Comparison of ENCODE assay signal across 19 cellular contexts in the genomic region with DNA sequence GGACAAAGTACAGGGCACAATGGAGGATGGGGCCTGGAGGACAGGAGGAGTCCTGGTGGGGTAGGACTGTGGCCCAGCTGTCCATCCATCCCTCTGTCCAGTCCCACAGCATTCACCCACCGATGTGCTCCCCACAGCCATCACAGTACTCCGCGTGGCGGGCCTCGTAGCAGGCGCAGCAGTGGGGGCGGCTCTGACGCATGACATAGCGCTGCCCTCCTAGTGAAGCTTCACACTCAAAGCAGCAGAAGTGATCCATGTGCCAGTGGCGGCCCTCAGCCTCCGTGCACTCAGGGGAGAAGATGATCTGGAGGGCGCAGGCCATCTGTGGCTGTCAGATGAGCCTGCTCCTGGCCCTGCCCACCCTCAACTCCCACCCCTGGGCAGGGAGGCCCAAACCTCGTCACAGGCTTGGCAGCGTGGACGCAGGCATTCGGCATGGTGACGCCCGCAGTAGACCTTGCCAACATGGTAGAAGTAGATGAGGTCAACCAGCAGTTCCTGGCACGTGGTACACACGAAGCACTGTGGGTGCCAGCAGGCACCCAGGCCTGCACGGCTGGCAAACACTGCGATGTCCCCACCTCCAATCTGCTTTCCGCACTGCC. TPM values are rescaled to one million over a fixed set of nuclear protein-coding genes. Genes with fewer than 3 reads are reported as not detected.
DNase-seq lines count a peak whose midpoint lies in the region; ATAC-seq and TF ChIP-seq lines count a peak whose summit lies in the region.
"Had no signal": no experiment of that assay in that cellular context is flagged by ENCODE, and none has a peak within 500 bp of the region (broad histone marks: within the 10 kb centered on the region; RNA-seq: fewer than 3 reads in every experiment).

No MANE protein-coding gene starts in this region.

- H2AK5ac ChIP-seq in IMR-90 (ENCODE audit: low read depth, low read length): no peak overlapping the region

- H2BK15ac ChIP-seq in IMR-90 (ENCODE audit: low read depth, low read length): no peak overlapping the region

- H4K20me1 ChIP-seq in IMR-90 (ENCODE audit: insufficient read depth, low read length) (no peaks in the 10 kb centered on the region; the same call in 1 of the 2 replicates), MM.1S (ENCODE audit: insufficient read depth, low read length) (no peaks in the 10 kb centered on the region)

- no peak overlapping the region for H4K5ac ChIP-seq in IMR-90 (ENCODE audit: low read depth, low read length)

- H3K9me3 ChIP-seq in IMR-90 (ENCODE audit: control insufficient read depth, insufficient read depth, low read length) (no peaks in the 10 kb centered on the region; the same call in 1 of the 2 replicates), MM.1S (replicated peaks; ENCODE audit: insufficient read depth, low read length) (no peaks in the 10 kb centered on the region), thyroid gland (no peaks in the 10 kb centered on the region), spleen (no peaks in the 10 kb centered on the region)
- H3K9me3 ChIP-seq: left lung, prostate gland had no signal

- no TSS peak for BruUV-seq in IMR-90 (replicated peaks; lab: Mats Ljungman, UMichigan)

- no peak overlapping the region for H4K8ac ChIP-seq in IMR-90 (ENCODE audit: low read depth in 2 of 2, low read length in 2 of 2)

- no peak overlapping the region for H2BK5ac ChIP-seq in IMR-90 (ENCODE audit: low read depth, low read length, poor library complexity, severe bottlenecking)

- H3K36me3 ChIP-seq in IMR-90 (ENCODE audit: control insufficient read depth, insufficient read depth, low read length): peaks cover 25% of the 10 kb centered on the region
- no peaks in the 10 kb centered on the region for H3K36me3 ChIP-seq in MM.1S (replicated peaks; ENCODE audit: insufficient read depth, low read length)
- H3K36me3 ChIP-seq in thyroid gland: peaks cover 0 to under 1% of the 10 kb centered on the region in 2 donors
- peaks cover 0 to 92% (median 17%) of the 10 kb centered on the region in 6 donors for H3K36me3 ChIP-seq in spleen
- H3K36me3 ChIP-seq: prostate gland had no signal

- 0 out of 2 replicates have a peak, but pooled peaks cover 5% of the 10 kb centered on the region for H3K9me1 ChIP-seq in IMR-90 (ENCODE audit: insufficient read depth, low read length)

- H3K79me2 ChIP-seq in MM.1S (ENCODE audit: low read length): peaks cover 14% of the 10 kb centered on the region

- H3K27ac ChIP-seq in IMR-90 (ENCODE audit: insufficient read depth, low read length) (no peak overlapping the region), epithelial cell of prostate (peak overlapping the region; percentile 83), MM.1S (ENCODE audit: low read length) (no peak overlapping the region), thyroid gland (no peak overlapping the region), spleen (peak overlapping the region in 3 of 8 donors; percentile 74 to 85 (median 81))

- POLR2A ChIA-PET in IMR-90 (lab: Charles Lee; ENCODE audit: unreplicated experiment): no interaction called here

- H4K91ac ChIP-seq in IMR-90 (ENCODE audit: insufficient read depth, low read depth, low read length): no peak overlapping the region

- H3K36me3 Mint-ChIP-seq in activated naive CD4-positive, alpha-beta T cell treated with anti-CD3 and anti-CD28 coated beads, Interleukin-2, amount 50 U/mL, for 72 hours: peaks cover 6 to 21% of the 10 kb centered on the region in 2 donors
- H3K36me3 Mint-ChIP-seq in activated naive CD4-positive, alpha-beta T cell treated with anti-CD3 and anti-CD28 coated beads for 36 hours (ENCODE audit: low read depth): peaks cover 33% of the 10 kb centered on the region
- H3K36me3 Mint-ChIP-seq in stimulated activated memory B cell treated with anti-CD40 and anti-IgM and Interleukin-4, amounts not matched to agents 10 μg/mL and 1 μg/mL and 100 μg/mL, for 72 hours: peaks cover 58% of the 10 kb centered on the region

- H3K27me3 ChIP-seq in IMR-90 (ENCODE audit: control insufficient read depth, insufficient read depth, low read length) (no peaks in the 10 kb centered on the region), MM.1S (replicated peaks; ENCODE audit: insufficient read depth, low read length) (no peaks in the 10 kb centered on the region), thyroid gland (no peaks in the 10 kb centered on the region), spleen (replicated peaks in 1 of 7) (no peaks in the 10 kb centered on the region)
- H3K27me3 ChIP-seq: left lung had no signal

- H3K27me3 Mint-ChIP-seq in activated naive CD4-positive, alpha-beta T cell treated with anti-CD3 and anti-CD28 coated beads for 36 hours (ENCODE audit: low read depth): no peaks in the 10 kb centered on the region
- no peaks in the 10 kb centered on the region for H3K27me3 Mint-ChIP-seq in stimulated activated memory B cell treated with anti-CD40 and anti-IgM and Interleukin-4, amounts not matched to agents 10 μg/mL and 1 μg/mL and 100 μg/mL, for 72 hours
- H3K27me3 Mint-ChIP-seq: activated naive CD4-positive, alpha-beta T cell treated with anti-CD3 and anti-CD28 coated beads, Interleukin-2, amount 50 U/mL, for 24 hours; stimulated activated naive CD8-positive, alpha-beta T cell treated with anti-CD3 and anti-CD28 coated beads, Interleukin-15, Interleukin-2, amounts not matched to agents 100 ng/mL and 50 ng/mL, for 24 hours had no signal

- H3K27ac Mint-ChIP-seq in activated naive CD4-positive, alpha-beta T cell treated with anti-CD3 and anti-CD28 coated beads, Interleukin-2, amount 50 U/mL, for 72 hours: peak overlapping the region; percentile 68
- H3K27ac Mint-ChIP-seq in activated naive CD4-positive, alpha-beta T cell treated with anti-CD3 and anti-CD28 coated beads for 36 hours: no peak overlapping the region
- H3K27ac Mint-ChIP-seq in stimulated activated memory B cell treated with anti-CD40 and anti-IgM and Interleukin-4, amounts not matched to agents 10 μg/mL and 1 μg/mL and 100 μg/mL, for 72 hours: peak overlapping the region; percentile 57
- H3K27ac Mint-ChIP-seq: activated naive CD4-positive, alpha-beta T cell treated with anti-CD3 and anti-CD28 coated beads, Interleukin-2, amount 50 U/mL, for 24 hours; activated T-helper 1 cell treated with anti-CD3 and anti-CD28 coated beads, Interleukin-12 subunit alpha, Interleukin-12 subunit beta, Interleukin-2, Interleukin-4 antibody, amounts not matched to agents 30 ng/mL and 10 ng/mL and 1 ng/mL, durations not matched to agents 14 hours and 24 hours and 36 hours had no signal

- H3K9ac ChIP-seq in IMR-90 (ENCODE audit: low read depth, low read length) (no peak overlapping the region), MM.1S (ENCODE audit: low read length) (no peak overlapping the region)

- H3K56ac ChIP-seq in IMR-90 (ENCODE audit: extremely low read depth, insufficient read depth, low read length): no peak overlapping the region

- H3K23ac ChIP-seq in IMR-90 (ENCODE audit: low read depth, low read length): no peak overlapping the region

- H3K18ac ChIP-seq in IMR-90 (ENCODE audit: low read depth, low read length): no peak overlapping the region

- ATAC-seq in activated naive CD4-positive, alpha-beta T cell treated with anti-CD3 and anti-CD28 coated beads, Interleukin-2, amount 50 U/mL, for 72 hours: peak; percentile 4 to 18
- no peak for ATAC-seq in IMR-90 (ENCODE audit: low read depth)
- no peak for ATAC-seq in stimulated activated memory B cell treated with anti-CD40 and anti-IgM and Interleukin-4, amounts not matched to agents 10 μg/mL and 1 μg/mL and 100 μg/mL, for 72 hours

- WGBS in IMR-90 (ENCODE audit: extremely low coverage in 2 of 2, insufficient read length in 1 of 2), 2 experiments: 73% methylated on average over 5 of the region's 23 CpGs; no CpG with 5 or more reads in 1 of the 2 experiments
- no CpG with 5 or more reads among the region's 23 CpGs for WGBS in thyroid gland, 2 donors
- WGBS in spleen, 5 donors: 86 to 97% (median 94%) methylated on average over 7 to 23 of the region's 23 CpGs

- H2BK120ac ChIP-seq in IMR-90 (ENCODE audit: low read depth, low read length): no peak overlapping the region

- H3K4me2 ChIP-seq in IMR-90 (ENCODE audit: low read depth, low read length) (no peak overlapping the region), MM.1S (ENCODE audit: low read depth, low read length) (no peak overlapping the region)

- dilution Hi-C loops in IMR-90 (cut with HindIII; ENCODE audit: low sequenced_read_pairs, unreplicated experiment): no loop called here

- H3K14ac ChIP-seq in IMR-90 (replicated peaks; ENCODE audit: low read depth, low read length): no peak overlapping the region

- peaks cover 17% of the 10 kb centered on the region for H3K4me1 Mint-ChIP-seq in activated naive CD4-positive, alpha-beta T cell treated with anti-CD3 and anti-CD28 coated beads for 36 hours (ENCODE audit: low read depth)
- H3K4me1 Mint-ChIP-seq in stimulated activated memory B cell treated with anti-CD40 and anti-IgM and Interleukin-4, amounts not matched to agents 10 μg/mL and 1 μg/mL and 100 μg/mL, for 72 hours: peaks cover 33% of the 10 kb centered on the region

- no peaks in the 10 kb centered on the region for H3K9me3 Mint-ChIP-seq in activated naive CD4-positive, alpha-beta T cell treated with anti-CD3 and anti-CD28 coated beads, Interleukin-2, amount 50 U/mL, for 72 hours
- H3K9me3 Mint-ChIP-seq in activated naive CD4-positive, alpha-beta T cell treated with anti-CD3 and anti-CD28 coated beads for 36 hours: no peaks in the 10 kb centered on the region
- no peaks in the 10 kb centered on the region for H3K9me3 Mint-ChIP-seq in stimulated activated memory B cell treated with anti-CD40 and anti-IgM and Interleukin-4, amounts not matched to agents 10 μg/mL and 1 μg/mL and 100 μg/mL, for 72 hours
- H3K9me3 Mint-ChIP-seq: activated naive CD4-positive, alpha-beta T cell treated with anti-CD3 and anti-CD28 coated beads, Interleukin-2, amount 50 U/mL, for 24 hours; activated T-helper 1 cell treated with anti-CD3 and anti-CD28 coated beads, Interleukin-12 subunit alpha, Interleukin-12 subunit beta, Interleukin-2, Interleukin-4 antibody, amounts not matched to agents 30 ng/mL and 10 ng/mL and 1 ng/mL, durations not matched to agents 14 hours and 24 hours and 36 hours; stimulated activated naive CD8-positive, alpha-beta T cell treated with anti-CD3 and anti-CD28 coated beads, Interleukin-15, Interleukin-2, amounts not matched to agents 100 ng/mL and 50 ng/mL, for 24 hours had no signal

- TF ChIP-seq POLR2A in IMR-90 (IDR thresholded peaks at IDR 0.05; ENCODE audit: low read depth, low read length): no peak
- no peak for TF ChIP-seq POLR2A in thyroid gland (IDR thresholded peaks at IDR 0.05)
- TF ChIP-seq POLR2A in spleen (IDR thresholded peaks at IDR 0.05): no peak

- peaks cover 1% of the 10 kb centered on the region for H3K4me1 ChIP-seq in IMR-90 (ENCODE audit: control insufficient read depth, insufficient read depth, low read length)
- H3K4me1 ChIP-seq in MM.1S (ENCODE audit: low read length): peaks cover 5% of the 10 kb centered on the region; the same call in 1 of the 2 replicates
- H3K4me1 ChIP-seq in thyroid gland: peaks cover 0 to under 1% of the 10 kb centered on the region in 2 donors
- peaks cover 0 to 29% (median 8%) of the 10 kb centered on the region in 6 donors for H3K4me1 ChIP-seq in spleen
- H3K4me1 ChIP-seq: prostate gland had no signal

- no peak for DNase-seq in activated naive CD4-positive, alpha-beta T cell treated with anti-CD3 and anti-CD28 coated beads, Interleukin-2, amount 50 U/mL, for 72 hours (ENCODE audit: low spot score in 2 of 2)
- no peak for DNase-seq in activated naive CD4-positive, alpha-beta T cell treated with anti-CD3 and anti-CD28 coated beads for 36 hours
- DNase-seq in IMR-90: no peak
- no peak for DNase-seq in epithelial cell of prostate (ENCODE audit: low read depth, low spot score)
- DNase-seq in MM.1S: no peak
- DNase-seq in thyroid gland: no peak
- DNase-seq in spleen: no peak
- DNase-seq: central memory CD4-positive, alpha-beta T cell; dermis blood vessel endothelial cell; DMS153; left lung; NCI-H1092; NCI-H1694 treated with DMSO at 0.1 percent for 48 hours; NCI-H526 had no signal

- H2AK9ac ChIP-seq in IMR-90 (replicated peaks; ENCODE audit: low read depth, low read length, poor library complexity): no peak overlapping the region

- in situ Hi-C loops in IMR-90 (cut with MboI; ENCODE audit: low sequenced_read_pairs): no loop called here

- no peaks in the 10 kb centered on the region for H3K9me2 ChIP-seq in MM.1S (replicated peaks; ENCODE audit: insufficient read depth, low read length)

- no peak overlapping the region for H3K4me3 Mint-ChIP-seq in activated naive CD4-positive, alpha-beta T cell treated with anti-CD3 and anti-CD28 coated beads for 36 hours
- no peak overlapping the region for H3K4me3 Mint-ChIP-seq in stimulated activated memory B cell treated with anti-CD40 and anti-IgM and Interleukin-4, amounts not matched to agents 10 μg/mL and 1 μg/mL and 100 μg/mL, for 72 hours
- H3K4me3 Mint-ChIP-seq: activated naive CD4-positive, alpha-beta T cell treated with anti-CD3 and anti-CD28 coated beads, Interleukin-2, amount 50 U/mL, for 24 hours; activated T-helper 1 cell treated with anti-CD3 and anti-CD28 coated beads, Interleukin-12 subunit alpha, Interleukin-12 subunit beta, Interleukin-2, Interleukin-4 antibody, amounts not matched to agents 30 ng/mL and 10 ng/mL and 1 ng/mL, durations not matched to agents 14 hours and 24 hours and 36 hours; stimulated activated naive CD8-positive, alpha-beta T cell treated with anti-CD3 and anti-CD28 coated beads, Interleukin-15, Interleukin-2, amounts not matched to agents 100 ng/mL and 50 ng/mL, for 24 hours had no signal

- CTCF ChIA-PET in activated naive CD4-positive, alpha-beta T cell treated with anti-CD3 and anti-CD28 coated beads for 36 hours (lab: Charles Lee): no interaction called here
- CTCF ChIA-PET in IMR-90 (lab: Yijun Ruan, JAX): interaction anchor here (0.7 kb wide), 1 partner anchor 9 kb away, joined by 4 read pairs; no protein-coding TSS in a partner anchor

- H3K4ac ChIP-seq in IMR-90 (ENCODE audit: low read depth, low read length): no peak overlapping the region

- H2AFZ ChIP-seq in IMR-90 (replicated peaks; ENCODE audit: low read length, poor library complexity) (peak overlapping the region; percentile 58), MM.1S (ENCODE audit: low read length) (no peak overlapping the region)

- H3F3A ChIP-seq in MM.1S (ENCODE audit: insufficient read depth, low read length): 0 out of 2 replicates have a peak, but pooled peaks cover under 1% of the 10 kb centered on the region

- H3K4me3 ChIP-seq in IMR-90 (ENCODE audit: insufficient read depth, low read depth, low read length) (no peak overlapping the region), MM.1S (ENCODE audit: low read length) (no peak overlapping the region), thyroid gland (replicated peaks in 1 of 3) (no peak overlapping the region), spleen (no peak overlapping the region)
- H3K4me3 ChIP-seq: left lung, prostate gland had no signal

- TF ChIP-seq CTCF in IMR-90 (conservative IDR thresholded peaks at IDR 0.05; ENCODE audit: low read depth, low read length): no peak
- no peak for TF ChIP-seq CTCF in MM.1S (IDR thresholded peaks at IDR 0.05; ENCODE audit: low read length)
- TF ChIP-seq CTCF in thyroid gland (IDR thresholded peaks at IDR 0.05): no peak
- TF ChIP-seq CTCF in spleen (IDR thresholded peaks at IDR 0.05 in 8 of 11, conservative IDR thresholded peaks at IDR 0.05 in 3 of 11): no peak

- no peak for TF ChIP-seq RAD21 in IMR-90 (IDR thresholded peaks at IDR 0.05; ENCODE audit: low read length)

- H2BK20ac ChIP-seq in IMR-90 (ENCODE audit: low read depth, low read length): no peak overlapping the region

- intact Hi-C loops in activated naive CD4-positive, alpha-beta T cell treated with anti-CD3 and anti-CD28 coated beads for 36 hours (cut with micrococcal nuclease): no loop called here
- intact Hi-C loops in IMR-90 (cut with micrococcal nuclease) (no loop called here), thyroid gland (cut with DNase I) (no loop called here), spleen (cut with DNase I; ENCODE audit: low total_unique reads) (no loop called here)

- peaks cover 12% of the 10 kb centered on the region in 2 experiments; a peak in 3 of 4 replicates for H3K79me1 ChIP-seq in IMR-90 (ENCODE audit: low read depth in 1 of 2, low read length in 2 of 2)

RNA-seq across cellular contexts. Expression of a gene that starts 6.3 kb away (rescaled TPM):
- 100 to 1,000 TPM; 142 to 169 TPM for total RNA-seq in activated naive CD4-positive, alpha-beta T cell treated with anti-CD3 and anti-CD28 coated beads, Interleukin-2, amount 50 U/mL, for 72 hours
- 100 to 1,000 TPM; 143 to 145 TPM for total RNA-seq in activated naive CD4-positive, alpha-beta T cell treated with anti-CD3 and anti-CD28 coated beads for 36 hours
- total RNA-seq in IMR-90 (2012; rRNA removed) (22.6 and 29.2 TPM in 2 replicates), thyroid gland (10 to 100 TPM in 3 of 4 donors, 1 to 10 TPM in 1; 6.2 to 25.7 (median 14.6) TPM), spleen (100 to 1,000 TPM in 1 of 7 donors, 10 to 100 TPM in 6; 30.2 to 100 (median 52.6) TPM)
- polyA plus RNA-seq in IMR-90 (2012; rRNA removed) (149 and 156 TPM in 2 replicates), spleen (10 to 100 TPM; 48.8 to 77.1 (median 57.4) TPM)
- 125 and 134 TPM in 2 replicates for polyA plus RNA-seq in IMR-90 (2012; cell fraction: cytosol; rRNA removed)
- 31.7 and 42.9 TPM in 2 replicates for polyA plus RNA-seq in IMR-90 (2012; cell fraction: nucleus; rRNA removed; ENCODE audit: low replicate concordance)

RNA-seq across cellular contexts. Expression of a gene that starts 8.2 kb away (rescaled TPM):
- total RNA-seq in activated naive CD4-positive, alpha-beta T cell treated with anti-CD3 and anti-CD28 coated beads, Interleukin-2, amount 50 U/mL, for 72 hours: 10 to 100 TPM; 22.8 to 27.3 TPM
- total RNA-seq in activated naive CD4-positive, alpha-beta T cell treated with anti-CD3 and anti-CD28 coated beads for 36 hours: 1 to 10 TPM; 9.2 to 9.3 TPM
- total RNA-seq in IMR-90 (2012; rRNA removed) (3.1 and 3.4 TPM in 2 replicates), thyroid gland (10 to 100 TPM in 1 of 4 donors, 1 to 10 TPM in 3; 8.1 to 22.4 (median 9.6) TPM), spleen (10 to 100 TPM; 11.3 to 29.0 (median 15.2) TPM)
- polyA plus RNA-seq in IMR-90 (2012; rRNA removed) (6.4 and 6.8 TPM in 2 replicates), spleen (1 to 10 TPM; 3.2 to 6.2 (median 3.4) TPM)
- 4.0 and 7.7 TPM in 2 replicates for polyA plus RNA-seq in IMR-90 (2012; cell fraction: cytosol; rRNA removed)
- polyA plus RNA-seq in IMR-90 (2012; cell fraction: nucleus; rRNA removed; ENCODE audit: low replicate concordance): 21.5 and 50.0 TPM in 2 replicates

RNA-seq across cellular contexts. Expression of a gene that starts 15.4 kb away (rescaled TPM):
- total RNA-seq in activated naive CD4-positive, alpha-beta T cell treated with anti-CD3 and anti-CD28 coated beads, Interleukin-2, amount 50 U/mL, for 72 hours: 1 to 10 TPM; 1.2 to 3.6 TPM
- under 1 TPM; 0.25 to 0.26 TPM for total RNA-seq in activated naive CD4-positive, alpha-beta T cell treated with anti-CD3 and anti-CD28 coated beads for 36 hours
- total RNA-seq in IMR-90 (2012; rRNA removed) (0.56 and 0.72 TPM in 2 replicates), thyroid gland (10 to 100 TPM; 16.5 to 40.9 (median 27.5) TPM), spleen (1 to 10 TPM in 6 of 7 donors, under 1 TPM in 1; 0.89 to 4.3 (median 1.5) TPM)
- polyA plus RNA-seq in IMR-90 (2012; rRNA removed) (1.0 and 1.1 TPM in 2 replicates), spleen (1 to 10 TPM in 2 of 3 donors, under 1 TPM in 1; 0.96 to 2.1 (median 1.3) TPM)
- polyA plus RNA-seq in IMR-90 (2012; cell fraction: cytosol; rRNA removed): 0.68 and 1.5 TPM in 2 replicates
- polyA plus RNA-seq in IMR-90 (2012; cell fraction: nucleus; rRNA removed; ENCODE audit: low replicate concordance): 1.5 and 2.2 TPM in 2 replicates

RNA-seq across cellular contexts. Expression of a gene that starts 22.0 kb away (rescaled TPM):
- total RNA-seq in activated naive CD4-positive, alpha-beta T cell treated with anti-CD3 and anti-CD28 coated beads, Interleukin-2, amount 50 U/mL, for 72 hours: 10 to 100 TPM; 11.2 to 69.3 TPM
- 1 to 10 TPM; 2.5 to 2.6 TPM for total RNA-seq in activated naive CD4-positive, alpha-beta T cell treated with anti-CD3 and anti-CD28 coated beads for 36 hours
- total RNA-seq in IMR-90 (2012; rRNA removed) (under 0.01 TPM in 1 of 2 replicates, not detected in the other), thyroid gland (1 to 10 TPM; 1.9 to 4.8 (median 2.7) TPM), spleen (1 to 10 TPM in 5 of 7 donors, under 1 TPM in 2; 0.52 to 3.6 (median 1.5) TPM)
- polyA plus RNA-seq in IMR-90 (2012; rRNA removed) (0.05 and 0.06 TPM in 2 replicates), spleen (1 to 10 TPM in 2 of 3 donors, under 1 TPM in 1; 0.48 to 2.1 (median 1.3) TPM)
- 0.02 and 0.08 TPM in 2 replicates for polyA plus RNA-seq in IMR-90 (2012; cell fraction: cytosol; rRNA removed)
- 0.09 and 0.16 TPM in 2 replicates for polyA plus RNA-seq in IMR-90 (2012; cell fraction: nucleus; rRNA removed; ENCODE audit: low replicate concordance)

RNA-seq across cellular contexts. Expression of a gene that starts 54.4 kb away (rescaled TPM):
- total RNA-seq in activated naive CD4-positive, alpha-beta T cell treated with anti-CD3 and anti-CD28 coated beads, Interleukin-2, amount 50 U/mL, for 72 hours: 10 to 100 TPM; 15.6 to 24.5 TPM
- 10 to 100 TPM; 18.6 to 19.9 TPM for total RNA-seq in activated naive CD4-positive, alpha-beta T cell treated with anti-CD3 and anti-CD28 coated beads for 36 hours
- total RNA-seq in IMR-90 (2012; rRNA removed) (17.5 and 19.7 TPM in 2 replicates), thyroid gland (10 to 100 TPM; 24.3 to 32.5 (median 28.0) TPM), spleen (10 to 100 TPM; 17.6 to 23.9 (median 19.2) TPM)
- polyA plus RNA-seq in IMR-90 (2012; rRNA removed) (23.7 and 25.7 TPM in 2 replicates), spleen (10 to 100 TPM in 2 of 3 donors, 1 to 10 TPM in 1; 8.7 to 15.3 (median 11.6) TPM)
- polyA plus RNA-seq in IMR-90 (2012; cell fraction: cytosol; rRNA removed): 21.9 and 22.0 TPM in 2 replicates
- polyA plus RNA-seq in IMR-90 (2012; cell fraction: nucleus; rRNA removed; ENCODE audit: low replicate concordance): 10.7 and 12.6 TPM in 2 replicates

Comparison
In these comparisons a context has a peak if more than half of its experiments do, and no peak if none do; other contexts are left out.
1. ATAC-seq: peak in activated naive CD4-positive, alpha-beta T cell treated with anti-CD3 and anti-CD28 coated beads, Interleukin-2, amount 50 U/mL, for 72 hours (2 of 2); none in IMR-90 (single experiment) and stimulated activated memory B cell treated with anti-CD40 and anti-IgM and Interleukin-4, amounts not matched to agents 10 μg/mL and 1 μg/mL and 100 μg/mL, for 72 hours (single experiment).